ENCODE assay signal across 11 cellular contexts in genomic region chr1:31927661-31927980, GRCh38. TPM values are rescaled to one million over a fixed set of nuclear protein-coding genes. Genes with fewer than 3 reads are reported as not detected.
DNase-seq lines count a peak whose midpoint lies in the region; ATAC-seq and TF ChIP-seq lines count a peak whose summit lies in the region.
"Had no signal": no experiment of that assay in that cellular context is flagged by ENCODE, and none has a peak within 500 bp of the region (broad histone marks: within the 10 kb centered on the region; RNA-seq: fewer than 3 reads in every experiment).

No MANE protein-coding gene starts in this region.

- DNase-seq in activated T-cell treated with anti-CD3 and anti-CD28 coated beads, Interleukin-2, amount 50 U/mL, for 72 hours, result no peak
- no peak for DNase-seq in activated T-cell treated with anti-CD3 and anti-CD28 coated beads, Interleukin-2, amount 50 U/mL, for 48 hours
- DNase-seq in Peyer's patch (no peak), substantia nigra (lab: John Stamatoyannopoulos, UW) (no peak), NCI-H82 treated with DMSO at 0.1 percent for 48 hours (lab: John Stamatoyannopoulos, UW; ENCODE audit: unreplicated experiment) (no peak)
- no peak for DNase-seq in effector memory CD8-positive, alpha-beta T cell
- no peak for DNase-seq in central memory CD4-positive, alpha-beta T cell
- DNase-seq: endodermal cell, NCI-H446, upper lobe of right lung had no signal

- H3K27ac ChIP-seq in Peyer's patch (peak overlapping the region in 3 of 4 donors; percentile 11 to 50 (median 27)), substantia nigra (ENCODE audit: low read depth, low read length, poor library complexity, severe bottlenecking) (peak overlapping the region; percentile 80)
- H3K27ac ChIP-seq: upper lobe of right lung had no signal

- H3K36me3 ChIP-seq in Peyer's patch, result no peaks in the 10 kb centered on the region
- H3K36me3 ChIP-seq: upper lobe of right lung had no signal

- peak in 1 of 6 experiments; percentile 17 for TF ChIP-seq CTCF in Peyer's patch (IDR thresholded peaks at IDR 0.05)

- H3K27me3 Mint-ChIP-seq in activated T-cell treated with anti-CD3 and anti-CD28 coated beads, Interleukin-2, amount 50 U/mL, for 72 hours (ENCODE audit: low read depth), result no peaks in the 10 kb centered on the region
- no peaks in the 10 kb centered on the region for H3K27me3 Mint-ChIP-seq in effector memory CD8-positive, alpha-beta T cell

- peak overlapping the region; percentile 70 to 77 for H3K4me3 Mint-ChIP-seq in activated T-cell treated with anti-CD3 and anti-CD28 coated beads, Interleukin-2, amount 50 U/mL, for 72 hours
- peak overlapping the region; percentile 86 to 96 for H3K4me3 Mint-ChIP-seq in effector memory CD8-positive, alpha-beta T cell
- H3K4me3 Mint-ChIP-seq: endodermal cell had no signal

- H3K9me3 Mint-ChIP-seq in activated T-cell treated with anti-CD3 and anti-CD28 coated beads, Interleukin-2, amount 50 U/mL, for 72 hours, result no peaks in the 10 kb centered on the region
- no peaks in the 10 kb centered on the region for H3K9me3 Mint-ChIP-seq in effector memory CD8-positive, alpha-beta T cell
- H3K9me3 Mint-ChIP-seq: endodermal cell had no signal

- H3K4me3 ChIP-seq in Peyer's patch, result no peak overlapping the region
- H3K4me3 ChIP-seq: upper lobe of right lung had no signal

- no peak for ATAC-seq in activated T-cell treated with anti-CD3 and anti-CD28 coated beads, Interleukin-2, amount 50 U/mL, for 72 hours (replicated peaks in 1 of 2)
- ATAC-seq in effector memory CD8-positive, alpha-beta T cell (replicated peaks), result no peak
- no peak for ATAC-seq in HG02870 (IDR thresholded peaks at IDR 0.05; ENCODE audit: unreplicated experiment)

- H3K4me1 ChIP-seq in Peyer's patch, result peaks cover 0 to 66% (median 26%) of the 10 kb centered on the region in 4 donors

- H3K36me3 Mint-ChIP-seq in activated T-cell treated with anti-CD3 and anti-CD28 coated beads, Interleukin-2, amount 50 U/mL, for 72 hours (ENCODE audit: insufficient read depth in 2 of 2), result peaks cover 2 to 22% of the 10 kb centered on the region in 2 donors
- peaks cover 32% of the 10 kb centered on the region for H3K36me3 Mint-ChIP-seq in effector memory CD8-positive, alpha-beta T cell (ENCODE audit: insufficient read depth)

- peaks cover 96% of the 10 kb centered on the region for H3K4me1 Mint-ChIP-seq in activated T-cell treated with anti-CD3 and anti-CD28 coated beads, Interleukin-2, amount 50 U/mL, for 72 hours (ENCODE audit: low read depth)
- peaks cover 64 to 77% of the 10 kb centered on the region in 2 donors for H3K4me1 Mint-ChIP-seq in effector memory CD8-positive, alpha-beta T cell (ENCODE audit: low read depth in 2 of 2)

- no peak for TF ChIP-seq POLR2A in Peyer's patch (IDR thresholded peaks at IDR 0.05)

- no peaks in the 10 kb centered on the region for H3K27me3 ChIP-seq in Peyer's patch
- H3K27me3 ChIP-seq: upper lobe of right lung had no signal

- no peaks in the 10 kb centered on the region for H3K9me3 ChIP-seq in Peyer's patch
- H3K9me3 ChIP-seq: upper lobe of right lung had no signal

- peak overlapping the region; percentile 98 for H3K27ac Mint-ChIP-seq in activated T-cell treated with anti-CD3 and anti-CD28 coated beads, Interleukin-2, amount 50 U/mL, for 72 hours
- H3K27ac Mint-ChIP-seq in effector memory CD8-positive, alpha-beta T cell, result peak overlapping the region; percentile 83 to 84

RNA-seq across cellular contexts. Expression of gene PTP4A2, which starts 10.5 kb away (rescaled TPM):
- 100 to 1,000 TPM; 437 to 541 TPM for total RNA-seq in activated T-cell treated with anti-CD3 and anti-CD28 coated beads, Interleukin-2, amount 50 U/mL, for 72 hours
- 100 to 1,000 TPM; 103 to 165 (median 122) TPM for total RNA-seq in Peyer's patch
